ENCODE assay signal across 8 cellular contexts in genomic region chrX:68685722-68686683, GRCh38. TPM values are rescaled to one million over a fixed set of nuclear protein-coding genes. Genes with fewer than 3 reads are reported as not detected.
DNase-seq lines count a peak whose midpoint lies in the region; ATAC-seq, FAIRE-seq and TF ChIP-seq lines count a peak whose summit lies in the region.

No MANE protein-coding gene starts in this region.

- peak; percentile 30 to 54 for TF ChIP-seq POLR2A in gastrocnemius medialis (IDR thresholded peaks at IDR 0.05)

- no peaks in the 10 kb centered on the region for H3K9me3 Mint-ChIP-seq in activated CD8-positive, alpha-beta T cell treated with anti-CD3 and anti-CD28 coated beads, Interleukin-2, amount 10 ng/mL, durations not matched to agents 7 days and 5 days (ENCODE audit: insufficient read depth)

- H3K36me3 Mint-ChIP-seq in activated CD8-positive, alpha-beta T cell treated with anti-CD3 and anti-CD28 coated beads, Interleukin-2, amount 10 ng/mL, durations not matched to agents 7 days and 5 days (ENCODE audit: low read depth), result no peaks in the 10 kb centered on the region

- H3K27ac ChIP-seq in heart right ventricle (peak overlapping the region; percentile 65 to 92 (median 82)), gastrocnemius medialis (peak overlapping the region; percentile 16 to 69 (median 60))

- ATAC-seq in HG02798 (IDR thresholded peaks at IDR 0.05; ENCODE audit: poor library complexity, unreplicated experiment) (peak; percentile 43), heart right ventricle (peak; percentile 44 to 69 (median 67)), gastrocnemius medialis (peak; percentile 37 to 61)
- peak; percentile 70 for ATAC-seq in activated CD8-positive, alpha-beta T cell treated with anti-CD3 and anti-CD28 coated beads, Interleukin-2, amount 10 ng/mL, durations not matched to agents 7 days and 5 days

- H3K27me3 ChIP-seq in heart right ventricle, result peaks cover 0 to 28% (median 0%) of the 10 kb centered on the region in 7 donors
- no peaks in the 10 kb centered on the region for H3K27me3 ChIP-seq in gastrocnemius medialis

- 8 to 12% methylated on average over 24 to 47 of the region's 50 CpGs for WGBS in heart right ventricle, 2 donors

- intact Hi-C loops in heart right ventricle (cut with DNase I), result no loop called here
- intact Hi-C loops in gastrocnemius medialis (cut with DNase I; ENCODE audit: low total_unique reads), result no loop called here

- in situ Hi-C loops in gastrocnemius medialis (cut with MboI; ENCODE audit: low sequenced_read_pairs in 4 of 4), result no loop called here

- no peak for DNase-seq in AG09309 (ENCODE audit: low read depth)
- peak; percentile 28 for DNase-seq in activated CD8-positive, alpha-beta T cell treated with anti-CD3 and anti-CD28 coated beads, Interleukin-2, amount 10 ng/mL, durations not matched to agents 7 days and 5 days
- peak; percentile 49 to 60 for DNase-seq in heart right ventricle
- no peak for DNase-seq in gastrocnemius medialis
- no peak for DNase-seq in NCI-H1694 (lab: John Stamatoyannopoulos, UW)
- no peak for DNase-seq in effector CD4-positive, alpha-beta T cell
- no peak for DNase-seq in RCC 7860 (ENCODE audit: low spot score)

- POLR2A ChIA-PET in activated CD8-positive, alpha-beta T cell treated with anti-CD3 and anti-CD28 coated beads, Interleukin-2, amount 10 ng/mL, durations not matched to agents 7 days and 5 days (lab: Charles Lee), result no interaction called here

- H3K9me3 ChIP-seq in heart right ventricle, result no peaks in the 10 kb centered on the region
- no peaks in the 10 kb centered on the region for H3K9me3 ChIP-seq in gastrocnemius medialis

- H3K36me3 ChIP-seq in heart right ventricle, result no peaks in the 10 kb centered on the region
- H3K36me3 ChIP-seq in gastrocnemius medialis, result no peaks in the 10 kb centered on the region

- CTCF ChIA-PET in activated CD8-positive, alpha-beta T cell treated with anti-CD3 and anti-CD28 coated beads, Interleukin-2, amount 10 ng/mL, durations not matched to agents 7 days and 5 days (lab: Charles Lee), result no interaction called here

- FAIRE-seq in RCC 7860 (lab: Jason Lieb, UNC), result no peak

- TF ChIP-seq CTCF in AG09309 (IDR thresholded peaks at IDR 0.05; ENCODE audit: control insufficient read depth, insufficient read depth, low read depth, low read length, missing control alignments), result peak; percentile 2
- peak in 5 of 9 donors; percentile 8 to 35 (median 25) for TF ChIP-seq CTCF in heart right ventricle (IDR thresholded peaks at IDR 0.05)
- TF ChIP-seq CTCF in gastrocnemius medialis (IDR thresholded peaks at IDR 0.05 in 4 of 5, conservative IDR thresholded peaks at IDR 0.05 in 1 of 5), result no peak

- H3K4me3 ChIP-seq in AG09309 (ENCODE audit: control insufficient read depth, low read depth, low read length) (no peak overlapping the region), heart right ventricle (peak overlapping the region; percentile 32 to 58 (median 52)), gastrocnemius medialis (peak overlapping the region; percentile 39 to 47 (median 43))

- peaks cover 0 to 61% (median 47%) of the 10 kb centered on the region in 9 donors for H3K4me1 ChIP-seq in heart right ventricle
- H3K4me1 ChIP-seq in gastrocnemius medialis, result peaks cover 0 to 4% of the 10 kb centered on the region in 2 donors

- H3K27me3 Mint-ChIP-seq in activated CD8-positive, alpha-beta T cell treated with anti-CD3 and anti-CD28 coated beads, Interleukin-2, amount 10 ng/mL, durations not matched to agents 7 days and 5 days (ENCODE audit: low read depth), result peaks cover 8% of the 10 kb centered on the region

- peaks cover 8% of the 10 kb centered on the region for H3K4me1 Mint-ChIP-seq in activated CD8-positive, alpha-beta T cell treated with anti-CD3 and anti-CD28 coated beads, Interleukin-2, amount 10 ng/mL, durations not matched to agents 7 days and 5 days (ENCODE audit: low read depth)

- H3K27ac Mint-ChIP-seq in activated CD8-positive, alpha-beta T cell treated with anti-CD3 and anti-CD28 coated beads, Interleukin-2, amount 10 ng/mL, durations not matched to agents 7 days and 5 days, result no peak overlapping the region

- peak overlapping the region; percentile 64 for H3K4me3 Mint-ChIP-seq in activated CD8-positive, alpha-beta T cell treated with anti-CD3 and anti-CD28 coated beads, Interleukin-2, amount 10 ng/mL, durations not matched to agents 7 days and 5 days

RNA-seq across cellular contexts. Expression of gene STARD8, which starts 38.5 kb away (rescaled TPM):
- total RNA-seq in activated CD8-positive, alpha-beta T cell treated with anti-CD3 and anti-CD28 coated beads, Interleukin-2, amount 10 ng/mL, durations not matched to agents 7 days and 5 days, result under 1 TPM; 0.34 to 0.55 TPM
- total RNA-seq in heart right ventricle, result 10 to 100 TPM in 2 of 10 donors, 1 to 10 TPM in 8; 5.2 to 11.7 (median 8.0) TPM
- 1 to 10 TPM; 4.7 to 7.4 TPM for polyA plus RNA-seq in heart right ventricle
- 1 to 10 TPM; 6.6 to 9.4 (median 9.1) TPM for total RNA-seq in gastrocnemius medialis

Comparison
In these comparisons a context has a peak if more than half of its experiments do, and no peak if none do; other contexts are left out.
1. DNase-seq: peak in activated CD8-positive, alpha-beta T cell treated with anti-CD3 and anti-CD28 coated beads, Interleukin-2, amount 10 ng/mL, durations not matched to agents 7 days and 5 days (single experiment) and heart right ventricle (2 of 2); none in AG09309 (single experiment), gastrocnemius medialis (0 of 2), NCI-H1694 (single experiment), effector CD4-positive, alpha-beta T cell (single experiment) and RCC 7860 (single experiment).
2. CTCF ChIP-seq: peak in AG09309 (single experiment) and heart right ventricle (5 of 9); none in gastrocnemius medialis (0 of 5).
3. RNA of gene STARD8, which starts 38.5 kb away (total RNA-seq): 6.6 to 9.4 TPM in gastrocnemius medialis and 5.2 to 11.7 TPM in heart right ventricle; 0.34 to 0.55 TPM in activated CD8-positive, alpha-beta T cell treated with anti-CD3 and anti-CD28 coated beads, Interleukin-2, amount 10 ng/mL, durations not matched to agents 7 days and 5 days; every median in the first group is over 4 times any median in the second.
4. Peak in every context shown above with its lines, with median percentiles within 50 percentile points of each other: ATAC-seq.